Comparison of ENCODE assay signal across 23 cellular contexts in the genomic region with DNA sequence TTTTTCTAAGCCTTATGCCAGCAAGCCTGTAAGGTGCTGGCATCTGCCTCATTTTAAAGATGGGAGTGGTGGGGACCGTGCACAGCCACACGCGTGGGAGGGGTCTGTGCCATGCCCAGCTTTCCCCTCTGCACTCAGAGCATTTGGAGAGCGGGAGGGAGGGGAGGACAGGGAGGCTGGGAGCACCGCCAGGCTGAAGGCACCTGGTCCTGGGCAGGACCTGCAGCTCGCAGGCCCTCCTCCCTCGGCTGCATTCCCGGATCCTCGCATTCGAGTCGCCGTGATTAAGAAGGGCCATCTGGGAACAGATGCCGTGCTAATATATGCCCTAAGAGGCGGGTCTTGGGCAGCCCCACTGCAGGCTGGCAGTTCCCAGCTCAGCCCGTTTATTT.
DNase-seq lines count a peak whose midpoint lies in the region; ATAC-seq and TF ChIP-seq lines count a peak whose summit lies in the region.
"Had no signal": no experiment of that assay in that cellular context is flagged by ENCODE, and none has a peak within 500 bp of the region (broad histone marks: within the 10 kb centered on the region; RNA-seq: fewer than 3 reads in every experiment).

No MANE protein-coding gene starts in this region.

- peaks cover 3% of the 10 kb centered on the region for H3K4me1 Mint-ChIP-seq in activated CD8-positive, alpha-beta memory T cell treated with anti-CD3 and anti-CD28 coated beads, Interleukin-2, amount 10 ng/mL, durations not matched to agents 7 days and 5 days
- H3K4me1 Mint-ChIP-seq: activated CD4-positive, alpha-beta T cell treated with anti-CD3 and anti-CD28 coated beads, Interleukin-2, amount 10 ng/mL, durations not matched to agents 24 days and 14 days; naive B cell had no signal

- no peak overlapping the region for H3K4me3 Mint-ChIP-seq in activated CD8-positive, alpha-beta memory T cell treated with anti-CD3 and anti-CD28 coated beads, Interleukin-2, amount 10 ng/mL, durations not matched to agents 7 days and 5 days
- H3K4me3 Mint-ChIP-seq: activated CD4-positive, alpha-beta T cell treated with anti-CD3 and anti-CD28 coated beads, Interleukin-2, amount 10 ng/mL, durations not matched to agents 24 days and 14 days; CD4-positive, alpha-beta T cell; naive B cell; T-helper 2 cell treated with Interferon-gamma antibody and Interleukin-4, amounts not matched to agents 5 μg/mL and 100 μg/mL, for 36 hours had no signal

- no peak for TF ChIP-seq CTCF in coronary artery (IDR thresholded peaks at IDR 0.05)
- TF ChIP-seq CTCF in spleen (IDR thresholded peaks at IDR 0.05 in 8 of 11, conservative IDR thresholded peaks at IDR 0.05 in 3 of 11): no peak

- peak; percentile 41 for DNase-seq in activated CD8-positive, alpha-beta memory T cell treated with anti-CD3 and anti-CD28 coated beads, Interleukin-2, amount 50 U/mL, for 48 hours
- DNase-seq in activated CD8-positive, alpha-beta memory T cell treated with anti-CD3 and anti-CD28 coated beads, Interleukin-2, amount 10 ng/mL, durations not matched to agents 7 days and 5 days: no peak
- peak; percentile 87 for DNase-seq in NCI-H510A treated with DMSO at 0.1 percent for 48 hours (lab: John Stamatoyannopoulos, UW)
- peak; percentile 43 for DNase-seq in coronary artery (ENCODE audit: low spot score)
- DNase-seq in spleen: peak; percentile 47
- no peak for DNase-seq in NCI-H2107 (lab: John Stamatoyannopoulos, UW)
- no peak for DNase-seq in kidney tubule cell (ENCODE audit: low spot score)
- DNase-seq in Karpas-422: no peak
- DNase-seq: activated CD4-positive, alpha-beta T cell treated with anti-CD3 and anti-CD28 coated beads, Interleukin-2, amount 10 ng/mL, durations not matched to agents 24 days and 14 days; activated naive CD4-positive, alpha-beta T cell; activated T-cell treated with anti-CD3 and anti-CD28 coated beads, Interleukin-2, amount 50 U/mL, for 48 hours; CD4-positive, alpha-beta T cell; hippocampal formation; immature natural killer cell; KBM-7; mesendoderm; MM.1S; naive B cell; NCI-H748 treated with DMSO at 0.1 percent for 48 hours; stimulated activated CD4-positive, alpha-beta T cell treated with anti-CD3 and anti-CD28 coated beads, Interleukin-2, amount 100 ng/mL, for 24 hours had no signal

- no peaks in the 10 kb centered on the region for H3K27me3 Mint-ChIP-seq in activated CD8-positive, alpha-beta memory T cell treated with anti-CD3 and anti-CD28 coated beads, Interleukin-2, amount 10 ng/mL, durations not matched to agents 7 days and 5 days
- H3K27me3 Mint-ChIP-seq: activated CD4-positive, alpha-beta T cell treated with anti-CD3 and anti-CD28 coated beads, Interleukin-2, amount 10 ng/mL, durations not matched to agents 24 days and 14 days; CD4-positive, alpha-beta T cell had no signal

- H3K9me2 ChIP-seq in Karpas-422 (replicated peaks; ENCODE audit: insufficient read depth, low read length): no peaks in the 10 kb centered on the region

- H3K27ac ChIP-seq in coronary artery: no peak overlapping the region
- H3K27ac ChIP-seq in spleen: no peak overlapping the region
- no peak overlapping the region for H3K27ac ChIP-seq in Karpas-422 (ENCODE audit: low read length)
- H3K27ac ChIP-seq: tibial artery had no signal

- no peaks in the 10 kb centered on the region for H3K36me3 Mint-ChIP-seq in activated CD8-positive, alpha-beta memory T cell treated with anti-CD3 and anti-CD28 coated beads, Interleukin-2, amount 10 ng/mL, durations not matched to agents 7 days and 5 days
- H3K36me3 Mint-ChIP-seq: immature natural killer cell, naive B cell had no signal

- WGBS in spleen, 5 donors: 72 to 95% (median 91%) methylated on average over 14 to 15 of the region's 15 CpGs

- H3K79me2 ChIP-seq in Karpas-422 (ENCODE audit: low read length): no peaks in the 10 kb centered on the region

- no peak for ATAC-seq in activated CD8-positive, alpha-beta memory T cell treated with anti-CD3 and anti-CD28 coated beads, Interleukin-2, amount 10 ng/mL, durations not matched to agents 7 days and 5 days

- H3K36me3 ChIP-seq in spleen: no peaks in the 10 kb centered on the region
- H3K36me3 ChIP-seq in Karpas-422 (ENCODE audit: insufficient read depth, low read length): no peaks in the 10 kb centered on the region
- H3K36me3 ChIP-seq: tibial artery had no signal

- H3K27me3 ChIP-seq in spleen (replicated peaks in 1 of 7) (peaks cover 0 to 4% (median 0%) of the 10 kb centered on the region in 7 donors), Karpas-422 (ENCODE audit: low read length) (no peaks in the 10 kb centered on the region)

- H4K20me1 ChIP-seq in Karpas-422 (ENCODE audit: insufficient read depth, low read depth, low read length): no peaks in the 10 kb centered on the region

- no peak overlapping the region for H3K4me2 ChIP-seq in Karpas-422 (ENCODE audit: low read depth, low read length, poor library complexity, severe bottlenecking)
- H3K4me2 ChIP-seq: smooth muscle cell had no signal

- TF ChIP-seq POLR2A in spleen (IDR thresholded peaks at IDR 0.05): no peak

- intact Hi-C loops in spleen (cut with DNase I; ENCODE audit: low total_unique reads): no loop called here

- H2AFZ ChIP-seq in Karpas-422 (ENCODE audit: low read length): no peak overlapping the region

- H3K27ac Mint-ChIP-seq in activated CD8-positive, alpha-beta memory T cell treated with anti-CD3 and anti-CD28 coated beads, Interleukin-2, amount 10 ng/mL, durations not matched to agents 7 days and 5 days: no peak overlapping the region
- H3K27ac Mint-ChIP-seq: activated CD4-positive, alpha-beta T cell treated with anti-CD3 and anti-CD28 coated beads, Interleukin-2, amount 10 ng/mL, durations not matched to agents 24 days and 14 days; CD4-positive, alpha-beta T cell; immature natural killer cell; naive B cell; T-helper 2 cell treated with Interferon-gamma antibody and Interleukin-4, amounts not matched to agents 5 μg/mL and 100 μg/mL, for 36 hours had no signal

- CTCF ChIA-PET in activated CD8-positive, alpha-beta memory T cell treated with anti-CD3 and anti-CD28 coated beads, Interleukin-2, amount 10 ng/mL, durations not matched to agents 7 days and 5 days (lab: Charles Lee): no interaction called here

- H3K4me3 ChIP-seq in coronary artery: no peak overlapping the region
- H3K4me3 ChIP-seq in spleen: no peak overlapping the region
- H3K4me3 ChIP-seq in Karpas-422 (ENCODE audit: low read length): no peak overlapping the region
- H3K4me3 ChIP-seq: smooth muscle cell, tibial artery had no signal

- H3K4me1 ChIP-seq in spleen (no peaks in the 10 kb centered on the region), Karpas-422 (ENCODE audit: low read length) (no peaks in the 10 kb centered on the region)
- H3K4me1 ChIP-seq: tibial artery had no signal

- H3K9me3 ChIP-seq in spleen (no peaks in the 10 kb centered on the region), Karpas-422 (ENCODE audit: low read length) (no peaks in the 10 kb centered on the region)
- H3K9me3 ChIP-seq: tibial artery had no signal

- no peak overlapping the region for H3K9ac ChIP-seq in Karpas-422 (ENCODE audit: low read length)

- peaks cover 2% of the 10 kb centered on the region for H3K9me3 Mint-ChIP-seq in activated CD8-positive, alpha-beta memory T cell treated with anti-CD3 and anti-CD28 coated beads, Interleukin-2, amount 10 ng/mL, durations not matched to agents 7 days and 5 days (ENCODE audit: low read depth)
- H3K9me3 Mint-ChIP-seq: activated CD4-positive, alpha-beta T cell treated with anti-CD3 and anti-CD28 coated beads, Interleukin-2, amount 10 ng/mL, durations not matched to agents 24 days and 14 days; CD4-positive, alpha-beta T cell; T-helper 2 cell treated with Interferon-gamma antibody and Interleukin-4, amounts not matched to agents 5 μg/mL and 100 μg/mL, for 36 hours had no signal

Comparison
In these comparisons a context has a peak if more than half of its experiments do, and no peak if none do; other contexts are left out.
1. DNase-seq: peak in activated CD8-positive, alpha-beta memory T cell treated with anti-CD3 and anti-CD28 coated beads, Interleukin-2, amount 50 U/mL, for 48 hours (single experiment), NCI-H510A treated with DMSO at 0.1 percent for 48 hours (single experiment), coronary artery (single experiment) and spleen (single experiment); none in activated CD8-positive, alpha-beta memory T cell treated with anti-CD3 and anti-CD28 coated beads, Interleukin-2, amount 10 ng/mL, durations not matched to agents 7 days and 5 days (single experiment), NCI-H2107 (single experiment), kidney tubule cell (single experiment) and Karpas-422 (single experiment).